ENCODE assay signal across 12 cellular contexts in the genomic region with DNA sequence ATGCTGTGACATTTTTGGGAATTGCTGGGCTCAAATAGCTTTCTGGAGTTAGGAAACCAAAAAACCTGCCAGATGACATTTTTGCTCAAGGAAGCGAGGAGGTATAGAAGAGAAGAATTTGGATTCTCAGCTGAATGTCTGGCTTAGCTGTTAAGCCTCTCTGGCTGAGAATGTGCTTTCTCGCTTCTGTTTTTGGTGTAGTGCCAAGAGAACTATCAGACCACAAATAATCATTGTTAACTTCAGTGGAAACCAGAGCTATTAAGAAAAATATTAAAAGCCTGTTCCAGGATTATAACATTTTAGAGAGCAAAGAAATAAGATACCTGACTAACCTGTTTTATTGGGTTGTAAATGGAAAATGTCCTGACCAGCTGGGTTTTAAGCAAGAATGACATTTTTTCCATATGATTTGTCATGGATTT. TPM values are rescaled to one million over a fixed set of nuclear protein-coding genes. Genes with fewer than 3 reads are reported as not detected.
DNase-seq lines count a peak whose midpoint lies in the region; ATAC-seq, FAIRE-seq and TF ChIP-seq lines count a peak whose summit lies in the region.
"Had no signal": no experiment of that assay in that cellular context is flagged by ENCODE, and none has a peak within 500 bp of the region (broad histone marks: within the 10 kb centered on the region; RNA-seq: fewer than 3 reads in every experiment).

No MANE protein-coding gene starts in this region.

- H3K4me2 ChIP-seq in OCI-LY3 (ENCODE audit: low read length), result peak overlapping the region; percentile 35

- H3K27ac Mint-ChIP-seq in type B pancreatic cell, result peak overlapping the region; percentile 73
- no peak overlapping the region for H3K27ac Mint-ChIP-seq in activated T-helper 17 cell treated with anti-CD3 and anti-CD28 coated beads, Interleukin-2, amount 50 U/mL, for 72 hours
- H3K27ac Mint-ChIP-seq: activated CD4-positive, alpha-beta T cell treated with anti-CD3 and anti-CD28 coated beads, Interleukin-2, amount 10 ng/mL, durations not matched to agents 7 days and 5 days had no signal

- H3K4me1 Mint-ChIP-seq in type B pancreatic cell (ENCODE audit: unreplicated experiment), result peaks cover 10% of the 10 kb centered on the region
- no peaks in the 10 kb centered on the region for H3K4me1 Mint-ChIP-seq in activated T-helper 17 cell treated with anti-CD3 and anti-CD28 coated beads, Interleukin-2, amount 50 U/mL, for 72 hours

- no peaks in the 10 kb centered on the region for H3K36me3 ChIP-seq in heart left ventricle
- H3K36me3 ChIP-seq in OCI-LY3 (replicated peaks; ENCODE audit: low read depth, low read length), result no peaks in the 10 kb centered on the region
- H3K36me3 ChIP-seq in small intestine (ENCODE audit: control insufficient read depth in 2 of 2, insufficient read depth in 2 of 2, low read length in 2 of 2), result no peaks in the 10 kb centered on the region

- H3K9me3 Mint-ChIP-seq in type B pancreatic cell, result no peaks in the 10 kb centered on the region
- no peaks in the 10 kb centered on the region for H3K9me3 Mint-ChIP-seq in activated T-helper 17 cell treated with anti-CD3 and anti-CD28 coated beads, Interleukin-2, amount 50 U/mL, for 72 hours
- H3K9me3 Mint-ChIP-seq: activated CD4-positive, alpha-beta T cell treated with anti-CD3 and anti-CD28 coated beads, Interleukin-2, amount 10 ng/mL, durations not matched to agents 7 days and 5 days had no signal

- H3K4me3 ChIP-seq in heart left ventricle, result no peak overlapping the region
- H3K4me3 ChIP-seq in OCI-LY3 (ENCODE audit: low read length), result no peak overlapping the region
- H3K4me3 ChIP-seq in small intestine (ENCODE audit: low read depth in 1 of 2, low read length in 2 of 2), result no peak overlapping the region

- H3K27me3 Mint-ChIP-seq in type B pancreatic cell, result peaks cover 3% of the 10 kb centered on the region
- H3K27me3 Mint-ChIP-seq in activated T-helper 17 cell treated with anti-CD3 and anti-CD28 coated beads, Interleukin-2, amount 50 U/mL, for 72 hours, result peaks cover 7% of the 10 kb centered on the region

- intact Hi-C loops in left cardiac atrium (cut with DNase I) (no loop called here), heart left ventricle (cut with DNase I) (no loop called here)

- no peaks in the 10 kb centered on the region for H3K79me2 ChIP-seq in OCI-LY3 (ENCODE audit: low read length)

- ATAC-seq in left cardiac atrium (peak; percentile 63 to 69), heart left ventricle (no peak)
- ATAC-seq in activated T-helper 17 cell treated with anti-CD3 and anti-CD28 coated beads, Interleukin-2, amount 50 U/mL, for 72 hours (replicated peaks), result no peak
- ATAC-seq: stimulated activated naive CD8-positive, alpha-beta T cell treated with anti-CD3 and anti-CD28 coated beads, Interleukin-15, Interleukin-2, amounts not matched to agents 100 U/mL and 50 U/mL, for 24 hours had no signal

- H2AFZ ChIP-seq in OCI-LY3 (ENCODE audit: low read depth, low read length), result no peak overlapping the region

- WGBS in heart left ventricle, 4 donors, result 4 to 10% (median 6%) methylated on average over 1 to 2 of the region's 2 CpGs
- 10 to 12% (median 10%) methylated on average over 2 of the region's 2 CpGs for WGBS in small intestine, 3 donors

- no peaks in the 10 kb centered on the region for H4K20me1 ChIP-seq in OCI-LY3 (ENCODE audit: insufficient read depth, low read length)

- no peak for DNase-seq in left cardiac atrium
- DNase-seq in heart left ventricle, result no peak
- DNase-seq in globus pallidus (ENCODE audit: low spot score), result peak; percentile 45
- no peak for DNase-seq in type B pancreatic cell (ENCODE audit: extremely low spot score, unreplicated experiment)
- DNase-seq in small intestine, result no peak
- DNase-seq in DMS53 treated with DMSO at 0.1 percent for 48 hours (lab: John Stamatoyannopoulos, UW; ENCODE audit: unreplicated experiment), result no peak
- DNase-seq: activated CD4-positive, alpha-beta T cell treated with anti-CD3 and anti-CD28 coated beads, Interleukin-2, amount 10 ng/mL, durations not matched to agents 7 days and 5 days; NK-92 treated with Interleukin-12 subunit alpha and Interleukin-12 subunit beta, amount 100 ng/mL, for 24 hours; stimulated activated CD4-positive, alpha-beta T cell treated with anti-CD3 and anti-CD28 coated beads, Interleukin-4, amount 100 ng/mL, for 24 hours; stimulated activated naive CD8-positive, alpha-beta T cell treated with anti-CD3 and anti-CD28 coated beads, Interleukin-15, Interleukin-2, amounts not matched to agents 100 U/mL and 50 U/mL, for 24 hours had no signal

- peaks cover 0 to 14% (median 8%) of the 10 kb centered on the region in 12 donors for H3K4me1 ChIP-seq in heart left ventricle
- peaks cover 28% of the 10 kb centered on the region for H3K4me1 ChIP-seq in OCI-LY3 (ENCODE audit: low read length)
- peaks cover 0 to 4% of the 10 kb centered on the region in 2 donors for H3K4me1 ChIP-seq in small intestine (ENCODE audit: control insufficient read depth in 2 of 2, insufficient read depth in 1 of 2, low read depth in 1 of 2, low read length in 1 of 2)

- H3K36me3 Mint-ChIP-seq in type B pancreatic cell, result no peaks in the 10 kb centered on the region
- H3K36me3 Mint-ChIP-seq in activated T-helper 17 cell treated with anti-CD3 and anti-CD28 coated beads, Interleukin-2, amount 50 U/mL, for 72 hours (ENCODE audit: low read depth), result no peaks in the 10 kb centered on the region

- no peak overlapping the region for H3K9ac ChIP-seq in OCI-LY3 (ENCODE audit: low read length)

- TF ChIP-seq POLR2A in heart left ventricle (IDR thresholded peaks at IDR 0.05), result no peak

- no peaks in the 10 kb centered on the region for H3K9me3 ChIP-seq in heart left ventricle
- H3K9me3 ChIP-seq in OCI-LY3 (ENCODE audit: insufficient read depth, low read length), result no peaks in the 10 kb centered on the region
- H3K9me3 ChIP-seq in small intestine (ENCODE audit: control insufficient read depth, low read depth), result no peaks in the 10 kb centered on the region

- H3K27me3 ChIP-seq in heart left ventricle (no peaks in the 10 kb centered on the region), OCI-LY3 (ENCODE audit: low read depth, low read length) (no peaks in the 10 kb centered on the region), small intestine (ENCODE audit: control insufficient read depth in 2 of 2, insufficient read depth in 2 of 2, low read length in 2 of 2) (no peaks in the 10 kb centered on the region)

- TF ChIP-seq CTCF in heart left ventricle (IDR thresholded peaks at IDR 0.05) (no peak), OCI-LY3 (IDR thresholded peaks at IDR 0.05; ENCODE audit: low read depth, low read length) (no peak), type B pancreatic cell (conservative IDR thresholded peaks at IDR 0.05) (no peak)

- no peak for FAIRE-seq in small intestine (lab: Jason Lieb, UNC)

- no peak overlapping the region for H3K27ac ChIP-seq in heart left ventricle
- H3K27ac ChIP-seq in OCI-LY3 (ENCODE audit: low read length), result no peak overlapping the region
- H3K27ac ChIP-seq in small intestine (ENCODE audit: low read depth in 1 of 2, low read length in 1 of 2), result no peak overlapping the region

- peak overlapping the region; percentile 23 for H3K4me3 Mint-ChIP-seq in type B pancreatic cell
- H3K4me3 Mint-ChIP-seq in activated T-helper 17 cell treated with anti-CD3 and anti-CD28 coated beads, Interleukin-2, amount 50 U/mL, for 72 hours, result no peak overlapping the region
- H3K4me3 Mint-ChIP-seq: activated CD4-positive, alpha-beta T cell treated with anti-CD3 and anti-CD28 coated beads, Interleukin-2, amount 10 ng/mL, durations not matched to agents 7 days and 5 days had no signal

RNA-seq across cellular contexts. Expression of gene DIPK1A, which starts 39.5 kb away (rescaled TPM):
- total RNA-seq in left cardiac atrium (1 to 10 TPM; 7.4 to 8.6 TPM), heart left ventricle (10 to 100 TPM in 2 of 9 donors, 1 to 10 TPM in 7; 4.6 to 11.6 (median 6.5) TPM), type B pancreatic cell (ENCODE audit: low replicate concordance) (4.6 and 9.8 TPM in 2 replicates)
- polyA plus RNA-seq in heart left ventricle (1 to 10 TPM; 2.8 to 6.1 TPM), small intestine (1 to 10 TPM; 2.0 to 4.6 (median 3.0) TPM)
- 1 to 10 TPM; 6.5 to 8.6 TPM for total RNA-seq in activated T-helper 17 cell treated with anti-CD3 and anti-CD28 coated beads, Interleukin-2, amount 50 U/mL, for 72 hours

Comparison
In these comparisons a context has a peak if more than half of its experiments do, and no peak if none do; other contexts are left out.
1. ATAC-seq: peak in left cardiac atrium (2 of 2); none in heart left ventricle (0 of 4) and activated T-helper 17 cell treated with anti-CD3 and anti-CD28 coated beads, Interleukin-2, amount 50 U/mL, for 72 hours (single experiment).